4 cellular contexts compared by ENCODE assay signal in genomic region chr10:14907591-14907990, GRCh38. TPM values are rescaled to one million over a fixed set of nuclear protein-coding genes. Genes with fewer than 3 reads are reported as not detected.
"Had no signal": no experiment of that assay in that cellular context is flagged by ENCODE, and none has a peak within 500 bp of the region (broad histone marks: within the 10 kb centered on the region; RNA-seq: fewer than 3 reads in every experiment).

No MANE protein-coding gene starts in this region.

RNA-seq across cellular contexts. Expression of gene MEIG1, which starts 51.6 kb away (rescaled TPM):
- total RNA-seq: GM23248, H1, H7 had no signal
- polyA plus RNA-seq: GM23338, H1 had no signal
